Comparison of ENCODE assay signal across 24 cellular contexts in the genomic region with DNA sequence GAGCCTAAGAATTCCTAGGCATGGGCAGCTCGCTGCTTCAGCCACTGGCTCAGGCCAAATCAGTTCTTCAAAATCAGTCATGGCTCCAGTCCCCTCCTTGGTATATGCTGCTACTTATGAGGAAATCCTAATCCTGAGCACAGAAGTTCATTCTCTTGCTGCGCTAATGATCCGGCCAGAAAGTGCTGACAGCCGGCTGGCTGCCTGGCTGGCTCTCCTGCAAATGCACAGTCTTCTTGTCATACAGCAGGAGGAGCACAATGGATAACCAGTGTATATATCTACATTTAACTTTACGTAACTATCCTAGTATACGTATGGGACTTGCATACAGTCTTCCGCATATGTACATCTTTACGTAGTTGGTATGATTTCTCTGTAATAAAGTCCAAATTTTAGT.
A peak's percentile ranks its signal among the peaks of the same experiment; 100 is the strongest.
DNase-seq lines count a peak whose midpoint lies in the region; ATAC-seq, FAIRE-seq and TF ChIP-seq lines count a peak whose summit lies in the region.
"Had no signal": no experiment of that assay in that cellular context is flagged by ENCODE, and none has a peak within 500 bp of the region (broad histone marks: within the 10 kb centered on the region; RNA-seq: fewer than 3 reads in every experiment).

No MANE protein-coding gene starts in this region.

- H2BK120ac ChIP-seq in neuronal stem cell (ENCODE audit: low read depth, low read length), result no peak overlapping the region

- no peaks in the 10 kb centered on the region for H3K4me1 Mint-ChIP-seq in astrocyte (ENCODE audit: low read depth, unreplicated experiment)
- H3K4me1 Mint-ChIP-seq: B cell; CD4-positive, CD25-positive, alpha-beta regulatory T cell had no signal

- FAIRE-seq in astrocyte (lab: Jason Lieb, UNC), result peak; percentile 5
- FAIRE-seq: A204.1, G401.6, GM12892, H1 had no signal

- no peak for TF ChIP-seq CTCF in left ventricle myocardium inferior (IDR thresholded peaks at IDR 0.05; ENCODE audit: borderline replicate concordance)
- TF ChIP-seq CTCF in right atrium auricular region (IDR thresholded peaks at IDR 0.05), result no peak
- TF ChIP-seq CTCF in astrocyte (IDR thresholded peaks at IDR 0.05; ENCODE audit: insufficient read depth, low read depth, low read length), result no peak

- H3K14ac ChIP-seq in neuronal stem cell (ENCODE audit: low read length), result no peak overlapping the region

- H3K79me2 ChIP-seq in astrocyte (ENCODE audit: insufficient read depth, low read length), result no peaks in the 10 kb centered on the region

- DNase-seq in NCI-H82 (lab: John Stamatoyannopoulos, UW), result peak; percentile 21
- DNase-seq in NCI-H82 treated with DMSO at 0.1 percent for 48 hours (lab: John Stamatoyannopoulos, UW; ENCODE audit: unreplicated experiment), result no peak
- DNase-seq in left ventricle myocardium inferior, result peak; percentile 23
- no peak for DNase-seq in right atrium auricular region (ENCODE audit: low spot score)
- no peak for DNase-seq in astrocyte (ENCODE audit: low read depth)
- DNase-seq in neuronal stem cell (ENCODE audit: low spot score), result no peak
- DNase-seq in anterior cingulate cortex (lab: John Stamatoyannopoulos, UW), result no peak
- DNase-seq: Caco-2; CD4-positive, CD25-positive, alpha-beta regulatory T cell; CD8-positive, alpha-beta T cell; DMS153; DND-41; GM23248; H7 had no signal

- H4K20me1 ChIP-seq in astrocyte (ENCODE audit: insufficient read depth, low read length), result no peaks in the 10 kb centered on the region
- H4K20me1 ChIP-seq: BLaER1 had no signal

- H2BK15ac ChIP-seq in neuronal stem cell (ENCODE audit: low read length), result no peak overlapping the region

- H3K9me3 ChIP-seq in left ventricle myocardium inferior (replicated peaks) (no peaks in the 10 kb centered on the region), right atrium auricular region (no peaks in the 10 kb centered on the region), astrocyte (ENCODE audit: insufficient read depth, low read depth, low read length) (no peaks in the 10 kb centered on the region), neuronal stem cell (replicated peaks in 1 of 2; ENCODE audit: control insufficient read depth in 2 of 2, insufficient read depth in 1 of 2, low read depth in 1 of 2, low read length in 2 of 2) (peaks cover 1 to 7% of the 10 kb centered on the region in 2 donors)
- H3K9me3 ChIP-seq: BLaER1, Caco-2 had no signal

- no peaks in the 10 kb centered on the region for H3K27me3 ChIP-seq in left ventricle myocardium inferior (ENCODE audit: low read depth)
- no peaks in the 10 kb centered on the region for H3K27me3 ChIP-seq in right atrium auricular region
- no peaks in the 10 kb centered on the region for H3K27me3 ChIP-seq in astrocyte (ENCODE audit: insufficient read depth, low read length)
- H3K27me3 ChIP-seq in neuronal stem cell (ENCODE audit: control insufficient read depth in 3 of 3, insufficient read depth in 3 of 3, low read depth in 1 of 3, low read length in 3 of 3), result no peaks in the 10 kb centered on the region
- H3K27me3 ChIP-seq: BLaER1 had no signal

- H3K4me2 ChIP-seq in astrocyte (ENCODE audit: low read length) (no peak overlapping the region), neuronal stem cell (ENCODE audit: insufficient read depth, low read length, poor library complexity, severe bottlenecking) (no peak overlapping the region)
- H3K4me2 ChIP-seq: BLaER1 had no signal

- no peaks in the 10 kb centered on the region for H3K9me3 Mint-ChIP-seq in astrocyte (ENCODE audit: unreplicated experiment)

- no peak overlapping the region for H3K4me3 ChIP-seq in left ventricle myocardium inferior
- no peak overlapping the region for H3K4me3 ChIP-seq in right atrium auricular region
- no peak overlapping the region for H3K4me3 ChIP-seq in astrocyte (ENCODE audit: insufficient read depth, low read depth, low read length)
- no peak overlapping the region for H3K4me3 ChIP-seq in neuronal stem cell (ENCODE audit: low read length in 2 of 2)
- H3K4me3 ChIP-seq: BLaER1, GM23248 had no signal

- no peak overlapping the region for H3K23ac ChIP-seq in neuronal stem cell (ENCODE audit: low read depth, low read length, poor library complexity)

- no peak overlapping the region for H2AK5ac ChIP-seq in neuronal stem cell (ENCODE audit: low read depth, low read length)

- H2BK12ac ChIP-seq in neuronal stem cell (ENCODE audit: low read length), result no peak overlapping the region

- H3K4ac ChIP-seq in neuronal stem cell (ENCODE audit: low read length), result no peak overlapping the region

- intact Hi-C loops in left ventricle myocardium inferior (cut with micrococcal nuclease), result no loop called here

- H3K18ac ChIP-seq in neuronal stem cell (ENCODE audit: low read length), result peak overlapping the region; percentile 11

- peaks cover 50% of the 10 kb centered on the region for H3K4me1 ChIP-seq in left ventricle myocardium inferior
- peaks cover 0 to 28% of the 10 kb centered on the region in 2 donors for H3K4me1 ChIP-seq in right atrium auricular region
- H3K4me1 ChIP-seq in astrocyte (ENCODE audit: insufficient read depth, low read length), result no peaks in the 10 kb centered on the region
- H3K4me1 ChIP-seq in neuronal stem cell (ENCODE audit: control insufficient read depth in 2 of 2, insufficient read depth in 1 of 2, low read depth in 1 of 2, low read length in 2 of 2), result peaks cover 0 to 3% of the 10 kb centered on the region in 2 donors
- H3K4me1 ChIP-seq: BLaER1, Caco-2 had no signal

- H3K4me3 Mint-ChIP-seq in astrocyte (ENCODE audit: unreplicated experiment), result no peak overlapping the region
- H3K4me3 Mint-ChIP-seq: B cell; CD4-positive, CD25-positive, alpha-beta regulatory T cell; CD8-positive, alpha-beta T cell had no signal

- no CpG with 5 or more reads among the region's 8 CpGs for WGBS in neuronal stem cell (ENCODE audit: extremely low coverage in 2 of 2, insufficient read length in 2 of 2, insufficient replicate concordance in 1 of 2), 2 donors

- H2AFZ ChIP-seq in astrocyte (ENCODE audit: low read depth, low read length) (no peak overlapping the region), neuronal stem cell (ENCODE audit: low read length) (peak overlapping the region; percentile 18)
- H2AFZ ChIP-seq: GM23248 had no signal

- H4K8ac ChIP-seq in neuronal stem cell (ENCODE audit: low read depth, low read length), result no peak overlapping the region

- no peak overlapping the region for H3K9ac ChIP-seq in astrocyte (ENCODE audit: low read length)
- no peak overlapping the region for H3K9ac ChIP-seq in neuronal stem cell (ENCODE audit: low read depth, low read length, poor library complexity)
- H3K9ac ChIP-seq: BLaER1, GM23248 had no signal

- no peaks in the 10 kb centered on the region for H3K36me3 ChIP-seq in left ventricle myocardium inferior
- H3K36me3 ChIP-seq in right atrium auricular region, result no peaks in the 10 kb centered on the region
- no peaks in the 10 kb centered on the region for H3K36me3 ChIP-seq in astrocyte (ENCODE audit: insufficient read depth, low read length)
- H3K36me3 ChIP-seq in neuronal stem cell (replicated peaks in 1 of 2; ENCODE audit: control insufficient read depth in 2 of 2, insufficient read depth in 2 of 2, low read length in 2 of 2), result peaks cover 0 to 2% of the 10 kb centered on the region in 2 donors
- H3K36me3 ChIP-seq: BLaER1 had no signal

- no peaks in the 10 kb centered on the region for H3K79me1 ChIP-seq in neuronal stem cell (ENCODE audit: low read depth, low read length)

- no peak for ATAC-seq in GM19463 (IDR thresholded peaks at IDR 0.05; ENCODE audit: unreplicated experiment)
- ATAC-seq: CD8-positive, alpha-beta T cell; HCT116 had no signal

- no peaks in the 10 kb centered on the region for H3K36me3 Mint-ChIP-seq in astrocyte (ENCODE audit: low read depth, unreplicated experiment)
- H3K36me3 Mint-ChIP-seq: CD4-positive, CD25-positive, alpha-beta regulatory T cell had no signal

- H3K27ac Mint-ChIP-seq in astrocyte (ENCODE audit: unreplicated experiment), result no peak overlapping the region
- H3K27ac Mint-ChIP-seq: B cell; CD8-positive, alpha-beta T cell had no signal

- H3K27ac ChIP-seq in left ventricle myocardium inferior (replicated peaks), result no peak overlapping the region
- no peak overlapping the region for H3K27ac ChIP-seq in right atrium auricular region
- no peak overlapping the region for H3K27ac ChIP-seq in astrocyte (ENCODE audit: low read depth, low read length)
- H3K27ac ChIP-seq in neuronal stem cell (replicated peaks; ENCODE audit: low read length), result no peak overlapping the region
- H3K27ac ChIP-seq: 22Rv1, BLaER1, C4-2B, GM23248 had no signal

- H2BK5ac ChIP-seq in neuronal stem cell (ENCODE audit: low read length), result no peak overlapping the region

- H4K91ac ChIP-seq in neuronal stem cell (ENCODE audit: low read depth, low read length, poor library complexity), result no peak overlapping the region

- H3K27me3 Mint-ChIP-seq in astrocyte (ENCODE audit: low read depth, unreplicated experiment), result peaks cover 3% of the 10 kb centered on the region
- H3K27me3 Mint-ChIP-seq: B cell; CD4-positive, CD25-positive, alpha-beta regulatory T cell had no signal

Comparison
In these comparisons a context has a peak if more than half of its experiments do, and no peak if none do; other contexts are left out.
1. DNase-seq: peak in NCI-H82 (single experiment) and left ventricle myocardium inferior (single experiment); none in NCI-H82 treated with DMSO at 0.1 percent for 48 hours (single experiment), right atrium auricular region (single experiment), astrocyte (single experiment), neuronal stem cell (single experiment) and anterior cingulate cortex (0 of 58).